ENCODE assay signal across 2 cellular contexts in genomic region chr10:133067152-133068090, GRCh38.
TF ChIP-seq lines count a peak whose summit lies in the region.

No MANE protein-coding gene starts in this region.

TF ChIP-seq in K562, 482 proteins besides CTCF, POLR2A, EP300 and RAD21:
- TF ChIP-seq GMEB1 (CRISPR knock-in tag; IDR thresholded peaks at IDR 0.05) (no peak), ZNF3 (CRISPR knock-in tag; IDR thresholded peaks at IDR 0.05) (no peak), NRF1 (conservative IDR thresholded peaks at IDR 0.05 in 1 of 2, IDR thresholded peaks at IDR 0.05 in 1 of 2) (0 out of 4 replicates have a peak, but pooled peaks of 1 of the 2 experiments have one; percentile 19), EZH2 (IDR thresholded peaks at IDR 0.05; ENCODE audit: borderline replicate concordance, low read depth, low read length) (no peak), GTF2A2 (tag; IDR thresholded peaks at IDR 0.05) (no peak)
TF ChIP-seq in K562: peak in this region for 1.

TF ChIP-seq in SK-N-SH, 30 proteins besides CTCF, POLR2A, EP300 and RAD21:
- no peak for TF ChIP-seq POLR2AphosphoS5 (IDR thresholded peaks at IDR 0.05; ENCODE audit: low read depth, low read length)
- no peak for TF ChIP-seq JUND (IDR thresholded peaks at IDR 0.05)
- no peak for TF ChIP-seq NFIC (IDR thresholded peaks at IDR 0.05; ENCODE audit: borderline replicate concordance)
- TF ChIP-seq RCOR1 (IDR thresholded peaks at IDR 0.05; ENCODE audit: low read length): no peak
- TF ChIP-seq GATA2 (CRISPR knock-in tag; IDR thresholded peaks at IDR 0.05): no peak
- no peak for TF ChIP-seq EZH2phosphoT487 (IDR thresholded peaks at IDR 0.05; ENCODE audit: borderline replicate concordance, low read depth)
- TF ChIP-seq FOXM1 (IDR thresholded peaks at IDR 0.05; ENCODE audit: low read depth): no peak
- no peak for TF ChIP-seq RXRA (IDR thresholded peaks at IDR 0.05; ENCODE audit: borderline replicate concordance, low read depth)
- no peak for TF ChIP-seq GABPA (IDR thresholded peaks at IDR 0.05; ENCODE audit: low read depth)
- TF ChIP-seq, protein P1, sequence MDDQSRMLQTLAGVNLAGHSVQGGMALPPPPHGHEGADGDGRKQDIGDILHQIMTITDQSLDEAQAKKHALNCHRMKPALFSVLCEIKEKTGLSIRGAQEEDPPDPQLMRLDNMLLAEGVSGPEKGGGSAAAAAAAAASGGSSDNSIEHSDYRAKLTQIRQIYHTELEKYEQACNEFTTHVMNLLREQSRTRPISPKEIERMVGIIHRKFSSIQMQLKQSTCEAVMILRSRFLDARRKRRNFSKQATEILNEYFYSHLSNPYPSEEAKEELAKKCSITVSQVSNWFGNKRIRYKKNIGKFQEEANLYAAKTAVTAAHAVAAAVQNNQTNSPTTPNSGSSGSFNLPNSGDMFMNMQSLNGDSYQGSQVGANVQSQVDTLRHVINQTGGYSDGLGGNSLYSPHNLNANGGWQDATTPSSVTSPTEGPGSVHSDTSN (IDR thresholded peaks at IDR 0.05): no peak
- no peak for TF ChIP-seq ELF1 (IDR thresholded peaks at IDR 0.05)
- no peak for TF ChIP-seq SMC3 (IDR thresholded peaks at IDR 0.05; ENCODE audit: low read depth, low read length)
